ENCODE assay signal across 2 cellular contexts in the genomic region with DNA sequence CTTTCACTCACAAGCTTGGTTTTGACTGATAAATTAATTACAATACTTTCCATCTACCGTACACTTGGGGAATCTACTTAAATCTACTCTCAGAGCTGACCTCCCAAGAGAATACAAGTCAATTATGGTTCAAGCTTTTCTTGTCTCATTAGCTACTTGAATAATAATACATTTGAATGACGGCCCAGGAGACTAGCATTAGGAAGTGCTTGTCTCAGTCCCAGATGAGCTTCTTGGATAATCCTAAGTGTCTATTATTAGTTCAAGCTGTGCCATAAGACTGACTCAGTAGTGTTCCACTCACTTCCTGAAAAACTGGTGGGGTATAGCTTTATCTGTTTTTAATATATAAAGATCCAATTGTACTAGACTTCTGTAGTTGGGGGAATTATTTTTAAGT.
TF ChIP-seq lines count a peak whose summit lies in the region.

No MANE protein-coding gene starts in this region.

TF ChIP-seq in IMR-90, 13 proteins besides CTCF, POLR2A, EP300 and RAD21:
- TF ChIP-seq CHD1 (IDR thresholded peaks at IDR 0.05; ENCODE audit: low read depth, low read length), result no peak
- TF ChIP-seq, protein P1, sequence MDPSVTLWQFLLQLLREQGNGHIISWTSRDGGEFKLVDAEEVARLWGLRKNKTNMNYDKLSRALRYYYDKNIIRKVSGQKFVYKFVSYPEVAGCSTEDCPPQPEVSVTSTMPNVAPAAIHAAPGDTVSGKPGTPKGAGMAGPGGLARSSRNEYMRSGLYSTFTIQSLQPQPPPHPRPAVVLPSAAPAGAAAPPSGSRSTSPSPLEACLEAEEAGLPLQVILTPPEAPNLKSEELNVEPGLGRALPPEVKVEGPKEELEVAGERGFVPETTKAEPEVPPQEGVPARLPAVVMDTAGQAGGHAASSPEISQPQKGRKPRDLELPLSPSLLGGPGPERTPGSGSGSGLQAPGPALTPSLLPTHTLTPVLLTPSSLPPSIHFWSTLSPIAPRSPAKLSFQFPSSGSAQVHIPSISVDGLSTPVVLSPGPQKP (IDR thresholded peaks at IDR 0.05; ENCODE audit: borderline replicate concordance, low read depth, low read length), result no peak
- TF ChIP-seq SMC3 (IDR thresholded peaks at IDR 0.05; ENCODE audit: low read depth, low read length), result no peak

TF ChIP-seq in GM23338, 12 proteins besides CTCF, POLR2A, EP300 and RAD21:
- no peak for TF ChIP-seq EZH2 (IDR thresholded peaks at IDR 0.05; ENCODE audit: low read depth, unreplicated experiment)
- TF ChIP-seq JUNB (IDR thresholded peaks at IDR 0.05; ENCODE audit: unreplicated experiment), result no peak
- TF ChIP-seq STAT1 (IDR thresholded peaks at IDR 0.05; ENCODE audit: unreplicated experiment), result no peak
